8 cellular contexts compared by ENCODE assay signal in the genomic region with DNA sequence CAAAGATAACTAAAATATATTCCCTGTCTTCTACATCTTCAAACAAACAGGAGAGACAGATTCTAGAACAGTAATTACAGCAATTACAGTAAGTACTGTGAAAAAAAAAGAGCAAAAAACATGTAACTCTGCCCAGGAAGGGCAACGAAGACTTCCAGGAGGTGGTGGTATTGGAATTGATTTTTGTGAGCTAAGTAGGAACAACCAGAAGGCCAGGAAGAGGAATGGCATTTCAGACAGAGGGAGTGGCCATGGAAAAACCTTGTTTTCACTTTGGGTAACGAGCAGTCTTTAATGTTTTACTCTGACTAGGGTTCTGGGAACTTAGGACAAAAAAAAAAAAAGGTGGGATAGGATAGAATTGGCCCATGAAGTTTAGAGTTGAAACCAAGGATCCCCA.
DNase-seq lines count a peak whose midpoint lies in the region; ATAC-seq and TF ChIP-seq lines count a peak whose summit lies in the region.

No MANE protein-coding gene starts in this region.

- H3K36me3 Mint-ChIP-seq in IgD-negative memory B cell: peaks cover 7% of the 10 kb centered on the region
- H3K36me3 Mint-ChIP-seq in T-helper 2 cell treated with Interferon-gamma antibody and Interleukin-4, amounts not matched to agents 5 μg/mL and 100 μg/mL, for 36 hours (ENCODE audit: low read depth): peaks cover 5% of the 10 kb centered on the region

- H3K27me3 Mint-ChIP-seq in IgD-negative memory B cell: no peaks in the 10 kb centered on the region
- H3K27me3 Mint-ChIP-seq in T-helper 2 cell treated with Interferon-gamma antibody and Interleukin-4, amounts not matched to agents 5 μg/mL and 100 μg/mL, for 36 hours (ENCODE audit: low read depth): no peaks in the 10 kb centered on the region

- TF ChIP-seq CTCF in RWPE2 (IDR thresholded peaks at IDR 0.05; ENCODE audit: poor library complexity, severe bottlenecking) (peak; percentile 19), foreskin keratinocyte (conservative IDR thresholded peaks at IDR 0.05) (peak; percentile 57), gastrocnemius medialis (IDR thresholded peaks at IDR 0.05 in 4 of 5, conservative IDR thresholded peaks at IDR 0.05 in 1 of 5) (no peak), thyroid gland (IDR thresholded peaks at IDR 0.05) (no peak)

- WGBS in thyroid gland, 2 donors: 68 to 82% methylated on average over 2 of the region's 2 CpGs

- intact Hi-C loops in gastrocnemius medialis (cut with DNase I; ENCODE audit: low total_unique reads): loop anchor here (5.0 to 10.0 kb wide), 2 partner anchors 66 to 262 kb away; no protein-coding TSS in a partner anchor
- intact Hi-C loops in thyroid gland (cut with DNase I): no loop called here

- H3K36me3 ChIP-seq in RWPE2 (ENCODE audit: low read depth): no peaks in the 10 kb centered on the region
- no peaks in the 10 kb centered on the region for H3K36me3 ChIP-seq in gastrocnemius medialis
- H3K36me3 ChIP-seq in thyroid gland: no peaks in the 10 kb centered on the region

- peak overlapping the region; percentile 6 to 94 (median 80) for H3K4me3 Mint-ChIP-seq in IgD-negative memory B cell
- H3K4me3 Mint-ChIP-seq in T-helper 2 cell treated with Interferon-gamma antibody and Interleukin-4, amounts not matched to agents 5 μg/mL and 100 μg/mL, for 36 hours: no peak overlapping the region

- in situ Hi-C loops in gastrocnemius medialis (cut with MboI; ENCODE audit: low sequenced_read_pairs in 4 of 4): no loop called here

- H3K4me3 ChIP-seq in RWPE2 (ENCODE audit: severe bottlenecking) (no peak overlapping the region), gastrocnemius medialis (no peak overlapping the region), thyroid gland (replicated peaks in 1 of 3) (no peak overlapping the region)

- H3K4me1 Mint-ChIP-seq in IgD-negative memory B cell: peaks cover 41 to 50% (median 43%) of the 10 kb centered on the region in 3 donors
- H3K4me1 Mint-ChIP-seq in T-helper 2 cell treated with Interferon-gamma antibody and Interleukin-4, amounts not matched to agents 5 μg/mL and 100 μg/mL, for 36 hours (ENCODE audit: low read depth): peaks cover 41% of the 10 kb centered on the region

- no peak for DNase-seq in RWPE2 (ENCODE audit: low spot score)
- peak; percentile 42 to 60 for DNase-seq in foreskin keratinocyte
- DNase-seq in gastrocnemius medialis: no peak
- DNase-seq in T-helper 2 cell treated with Interferon-gamma antibody and Interleukin-4, amounts not matched to agents 5 μg/mL and 100 μg/mL, for 36 hours (ENCODE audit: low spot score): no peak
- no peak for DNase-seq in thyroid gland

- H3K4me1 ChIP-seq in RWPE2 (ENCODE audit: insufficient read depth, poor library complexity, severe bottlenecking) (peaks cover 3% of the 10 kb centered on the region), foreskin keratinocyte (peaks cover 7% of the 10 kb centered on the region), gastrocnemius medialis (peaks cover 46 to 48% of the 10 kb centered on the region in 2 donors), thyroid gland (peaks cover 44 to 48% of the 10 kb centered on the region in 2 donors)

- no peaks in the 10 kb centered on the region for H3K27me3 ChIP-seq in RWPE2 (ENCODE audit: insufficient read depth, poor library complexity, severe bottlenecking)
- H3K27me3 ChIP-seq in foreskin keratinocyte: no peaks in the 10 kb centered on the region
- H3K27me3 ChIP-seq in gastrocnemius medialis: no peaks in the 10 kb centered on the region
- H3K27me3 ChIP-seq in thyroid gland: no peaks in the 10 kb centered on the region

- TF ChIP-seq POLR2A in gastrocnemius medialis (IDR thresholded peaks at IDR 0.05) (no peak), thyroid gland (IDR thresholded peaks at IDR 0.05) (no peak)

- H3K27ac Mint-ChIP-seq in IgD-negative memory B cell: peak overlapping the region; percentile 30 to 99 (median 97)
- H3K27ac Mint-ChIP-seq in T-helper 2 cell treated with Interferon-gamma antibody and Interleukin-4, amounts not matched to agents 5 μg/mL and 100 μg/mL, for 36 hours: no peak overlapping the region

- H3K9me3 Mint-ChIP-seq in IgD-negative memory B cell: peaks cover 0 to 5% (median 0%) of the 10 kb centered on the region in 3 donors
- H3K9me3 Mint-ChIP-seq in T-helper 2 cell treated with Interferon-gamma antibody and Interleukin-4, amounts not matched to agents 5 μg/mL and 100 μg/mL, for 36 hours: peaks cover 10% of the 10 kb centered on the region

- no peaks in the 10 kb centered on the region for H3K9me3 ChIP-seq in RWPE2 (ENCODE audit: severe bottlenecking)
- H3K9me3 ChIP-seq in gastrocnemius medialis: no peaks in the 10 kb centered on the region
- no peaks in the 10 kb centered on the region for H3K9me3 ChIP-seq in thyroid gland

- ATAC-seq in RWPE2 (ENCODE audit: low read depth) (peak; percentile 56; the same call in 2 of the 3 replicates), foreskin keratinocyte (peak; percentile 37), gastrocnemius medialis (no peak), HG02870 (IDR thresholded peaks at IDR 0.05; ENCODE audit: unreplicated experiment) (no peak), esophagus mucosa (no peak)

- H3K27ac ChIP-seq in RWPE2 (ENCODE audit: poor library complexity, severe bottlenecking) (no peak overlapping the region), foreskin keratinocyte (peak overlapping the region; percentile 55), gastrocnemius medialis (peak overlapping the region; percentile 51 to 74 (median 70)), thyroid gland (peak overlapping the region in 1 of 3 donors; percentile 77)

Comparison
In these comparisons a context has a peak if more than half of its experiments do, and no peak if none do; other contexts are left out.
1. ATAC-seq: peak in RWPE2 (single experiment) and foreskin keratinocyte (single experiment); none in gastrocnemius medialis (0 of 2), HG02870 (single experiment) and esophagus mucosa (single experiment).
2. DNase-seq: peak in foreskin keratinocyte (2 of 2); none in RWPE2 (single experiment), gastrocnemius medialis (0 of 2), T-helper 2 cell treated with Interferon-gamma antibody and Interleukin-4, amounts not matched to agents 5 μg/mL and 100 μg/mL, for 36 hours (single experiment) and thyroid gland (0 of 2).
3. CTCF ChIP-seq: peak in RWPE2 (single experiment) and foreskin keratinocyte (single experiment); none in gastrocnemius medialis (0 of 5) and thyroid gland (0 of 6).